ENCODE assay signal across 1 cellular context in genomic region chr1:244969355-244970235, GRCh38.
A peak's percentile ranks its signal among the peaks of the same experiment; 100 is the strongest.
TF ChIP-seq lines count a peak whose summit lies in the region.

No MANE protein-coding gene starts in this region.

TF ChIP-seq in HepG2, 621 proteins besides CTCF, POLR2A, EP300 and RAD21 (continued from another document and continues in another):
- TF ChIP-seq RERE (CRISPR knock-in tag; IDR thresholded peaks at IDR 0.05; ENCODE audit: low read depth) (peak; percentile 12; the same call in 1 of the 2 replicates), ZNF772 (CRISPR knock-in tag; IDR thresholded peaks at IDR 0.05) (peak; percentile 69; the same call in 1 of the 2 replicates), YY1 (IDR thresholded peaks at IDR 0.05; ENCODE audit: insufficient read depth, insufficient replicate concordance, low read depth, low read length) (no peak), DNMT3B (CRISPR knock-in tag; conservative IDR thresholded peaks at IDR 0.05) (peak; percentile 47; the same call in 1 of the 2 replicates), WIZ (CRISPR knock-in tag; IDR thresholded peaks at IDR 0.05) (no peak; the same call in 1 of the 2 replicates), HOXA7 (CRISPR knock-in tag; IDR thresholded peaks at IDR 0.05) (no peak), ZNF646 (CRISPR knock-in tag; IDR thresholded peaks at IDR 0.05) (no peak), ZNF564 (CRISPR knock-in tag; IDR thresholded peaks at IDR 0.05) (no peak; the same call in 1 of the 2 replicates), ZNF784 (CRISPR knock-in tag; IDR thresholded peaks at IDR 0.05; ENCODE audit: borderline replicate concordance) (no peak), JUNB (CRISPR knock-in tag; IDR thresholded peaks at IDR 0.05; ENCODE audit: borderline replicate concordance) (no peak), CBX1 (IDR thresholded peaks at IDR 0.05; ENCODE audit: low read depth) (no peak), DPF2 (CRISPR knock-in tag; IDR thresholded peaks at IDR 0.05; ENCODE audit: borderline replicate concordance, low read depth) (no peak), MATR3 (CRISPR knock-in tag; IDR thresholded peaks at IDR 0.05) (no peak), YEATS4 (CRISPR knock-in tag; IDR thresholded peaks at IDR 0.05; ENCODE audit: borderline replicate concordance) (peak; percentile 75), ZSCAN30 (CRISPR knock-in tag; IDR thresholded peaks at IDR 0.05) (no peak), ZFP36 (IDR thresholded peaks at IDR 0.05; ENCODE audit: borderline replicate concordance, low read depth, low read length, partially characterized antibody) (no peak), PRDM10 (CRISPR knock-in tag; IDR thresholded peaks at IDR 0.05; ENCODE audit: low read depth) (no peak), ZNF644 (CRISPR knock-in tag; IDR thresholded peaks at IDR 0.05; ENCODE audit: low read depth) (no peak), MEIS1 (CRISPR knock-in tag; IDR thresholded peaks at IDR 0.05; ENCODE audit: borderline replicate concordance) (no peak), ZFYVE20 (CRISPR knock-in tag; IDR thresholded peaks at IDR 0.05; ENCODE audit: borderline replicate concordance, low read depth) (no peak), ZSCAN20 (CRISPR knock-in tag; IDR thresholded peaks at IDR 0.05; ENCODE audit: borderline replicate concordance) (0 out of 2 replicates have a peak, but pooled peaks have one; percentile 22), ZNF598 (CRISPR knock-in tag; IDR thresholded peaks at IDR 0.05; ENCODE audit: borderline replicate concordance) (0 out of 2 replicates have a peak, but pooled peaks have one; percentile 41), HCFC1 (IDR thresholded peaks at IDR 0.05; ENCODE audit: low read depth, low read length) (no peak; the same call in 1 of the 2 replicates), KLF6 (CRISPR knock-in tag; IDR thresholded peaks at IDR 0.05) (peak; percentile 84), SETDB1 (CRISPR knock-in tag; IDR thresholded peaks at IDR 0.05; ENCODE audit: borderline replicate concordance) (no peak), THAP8 (CRISPR knock-in tag; IDR thresholded peaks at IDR 0.05; ENCODE audit: borderline replicate concordance) (no peak), ZNF737 (CRISPR knock-in tag; IDR thresholded peaks at IDR 0.05; ENCODE audit: borderline replicate concordance) (no peak), CCDC6 (CRISPR knock-in tag; IDR thresholded peaks at IDR 0.05) (0 out of 2 replicates have a peak, but pooled peaks have one; percentile 26), ZNF691 (CRISPR knock-in tag; IDR thresholded peaks at IDR 0.05; ENCODE audit: borderline replicate concordance, low read depth) (no peak), ZNF484 (CRISPR knock-in tag; IDR thresholded peaks at IDR 0.05; ENCODE audit: borderline replicate concordance, low read depth) (no peak), XRCC5 (optimal IDR thresholded peaks at IDR 0.05; ENCODE audit: low read length) (peak; percentile 56), HNF4A (CRISPR knock-in tag; IDR thresholded peaks at IDR 0.05) (peak; percentile 32; the same call in 1 of the 2 replicates), ZKSCAN1 (IDR thresholded peaks at IDR 0.05; ENCODE audit: low read length) (no peak), GATAD1 (CRISPR knock-in tag; IDR thresholded peaks at IDR 0.05) (no peak; the same call in 1 of the 2 replicates), ZNF703 (CRISPR knock-in tag; IDR thresholded peaks at IDR 0.05; ENCODE audit: borderline replicate concordance) (no peak), TRIM24 (CRISPR knock-in tag; IDR thresholded peaks at IDR 0.05) (no peak), MAFG (CRISPR knock-in tag; IDR thresholded peaks at IDR 0.05) (no peak), ZNF839 (CRISPR knock-in tag; IDR thresholded peaks at IDR 0.05; ENCODE audit: borderline replicate concordance) (no peak), FOXA3 (CRISPR knock-in tag; IDR thresholded peaks at IDR 0.05) (no peak)
